Comparison of ENCODE assay signal across 14 cellular contexts in the genomic region with DNA sequence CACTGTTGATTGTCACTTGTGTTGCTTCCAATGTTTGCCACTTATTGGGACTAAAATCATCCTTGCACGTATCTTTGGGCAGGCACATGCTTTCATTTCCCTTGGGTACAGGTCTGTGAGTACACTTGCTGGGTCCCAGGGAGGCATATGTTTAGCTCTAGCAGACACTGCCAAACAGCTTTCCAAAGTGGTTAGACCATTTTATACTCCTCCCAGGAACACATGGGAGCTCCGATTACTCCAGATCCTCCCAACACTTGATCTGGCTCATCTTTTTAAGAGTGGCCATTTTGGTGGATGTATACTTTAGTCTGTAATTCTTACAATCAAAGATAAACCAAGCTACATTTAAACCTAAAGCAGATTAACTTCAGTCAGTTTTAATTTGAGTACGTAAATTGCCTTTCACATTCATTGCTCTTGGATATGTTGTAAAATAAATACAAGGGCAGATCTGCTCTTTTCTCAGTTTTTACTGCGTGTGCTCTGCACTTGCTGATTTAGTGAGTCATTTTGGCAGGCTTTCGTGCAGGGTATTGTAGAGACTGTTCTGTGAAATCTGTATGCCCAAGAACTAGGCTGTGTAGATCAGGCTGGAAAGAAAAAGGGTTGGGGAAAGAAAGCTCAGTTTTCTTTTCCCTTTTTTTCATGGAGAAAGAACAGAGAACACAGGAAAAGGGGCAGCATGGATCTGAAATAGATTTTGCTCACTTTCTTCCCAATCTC. TPM values are rescaled to one million over a fixed set of nuclear protein-coding genes. Genes with fewer than 3 reads are reported as not detected.
DNase-seq lines count a peak whose midpoint lies in the region; ATAC-seq and TF ChIP-seq lines count a peak whose summit lies in the region.
"Had no signal": no experiment of that assay in that cellular context is flagged by ENCODE, and none has a peak within 500 bp of the region (broad histone marks: within the 10 kb centered on the region; RNA-seq: fewer than 3 reads in every experiment).

No MANE protein-coding gene starts in this region.

- H3K27ac ChIP-seq in GM23248 (no peak overlapping the region), stomach (peak overlapping the region in 3 of 5 donors; percentile 46 to 61 (median 52))

- WGBS in GM23248 (ENCODE audit: low coverage in 1 of 2, low lambda C conversion rate in 2 of 2, missing lambda C conversion rate in 2 of 2), 2 experiments = 21 to 25% methylated on average over 5 of the region's 5 CpGs
- 47 to 55% (median 51%) methylated on average over 5 of the region's 5 CpGs for WGBS in stomach, 5 donors

- H4K20me1 ChIP-seq in GM23248 (ENCODE audit: insufficient read depth) = no peaks in the 10 kb centered on the region

- DNase-seq in GM23248 = peak; percentile 69
- DNase-seq in amniotic epithelial cell (ENCODE audit: low read depth) = peak; percentile 52
- DNase-seq in hepatic stellate cell (ENCODE audit: low spot score) = peak; percentile 42
- no peak for DNase-seq in stomach
- no peak for DNase-seq in superior temporal gyrus (ENCODE audit: extremely low spot score)
- no peak for DNase-seq in NCI-H1105 treated with DMSO at 0.1 percent for 48 hours (lab: John Stamatoyannopoulos, UW)
- DNase-seq in NCI-H2227 (lab: John Stamatoyannopoulos, UW; ENCODE audit: unreplicated experiment) = no peak
- DNase-seq: activated CD4-positive, alpha-beta memory T cell treated with anti-CD3 and anti-CD28 coated beads, Interleukin-2, amount 10 ng/mL, durations not matched to agents 7 days and 5 days; DND-41; foreskin melanocyte; NCI-H82; stimulated activated CD4-positive, alpha-beta T cell treated with anti-CD3 and anti-CD28 coated beads, Interleukin-12 subunit alpha, Interleukin-12 subunit beta, amount 100 ng/mL, for 4 hours had no signal

- peaks cover 6% of the 10 kb centered on the region; the same call in 1 of the 2 replicates for H3F3A ChIP-seq in GM23248 (ENCODE audit: insufficient read depth)

- in situ Hi-C loops in GM23248 (cut with MboI) = no loop called here

- H3K27me3 ChIP-seq in GM23248 (replicated peaks; ENCODE audit: insufficient read depth) (no peaks in the 10 kb centered on the region), stomach (no peaks in the 10 kb centered on the region)

- H3K4me2 ChIP-seq in GM23248 (ENCODE audit: unreplicated experiment) = no peak overlapping the region

- H3K9me3 ChIP-seq in GM23248 (ENCODE audit: low read depth) = no peaks in the 10 kb centered on the region
- no peaks in the 10 kb centered on the region for H3K9me3 ChIP-seq in stomach

- no peak overlapping the region for H3K9ac ChIP-seq in GM23248

- no peak for ATAC-seq in GM21515 (IDR thresholded peaks at IDR 0.05; ENCODE audit: unreplicated experiment)

- no peak for TF ChIP-seq EP300 in stomach (IDR thresholded peaks at IDR 0.05)

- no peak for TF ChIP-seq CTCF in stomach (IDR thresholded peaks at IDR 0.05)

- no peaks in the 10 kb centered on the region for H3K79me2 ChIP-seq in GM23248 (ENCODE audit: insufficient read depth)

- intact Hi-C loops in stomach (cut with DNase I; ENCODE audit: low total_unique reads) = no loop called here

- H3K9me2 ChIP-seq in GM23248 (ENCODE audit: insufficient read depth) = no peaks in the 10 kb centered on the region

- H3K36me3 ChIP-seq in GM23248 (ENCODE audit: low read depth) = no peaks in the 10 kb centered on the region
- no peaks in the 10 kb centered on the region for H3K36me3 ChIP-seq in stomach

- TF ChIP-seq POLR2A in stomach (IDR thresholded peaks at IDR 0.05) = no peak

- H3K4me1 ChIP-seq in GM23248 (ENCODE audit: insufficient read depth) = peaks cover 16% of the 10 kb centered on the region; the same call in 1 of the 2 replicates
- peaks cover 20 to 45% (median 29%) of the 10 kb centered on the region in 4 donors for H3K4me1 ChIP-seq in stomach

- peak overlapping the region; percentile 16; the same call in 1 of the 2 replicates for H2AFZ ChIP-seq in GM23248

- H3K4me3 ChIP-seq in GM23248 = no peak overlapping the region
- H3K4me3 ChIP-seq in stomach = no peak overlapping the region

RNA-seq across cellular contexts. Expression of a gene that starts 19.5 kb away (rescaled TPM):
- total RNA-seq in GM23248 (2014; rRNA removed; shearing (Covaris generic)) = not detected in 2 replicates
- not detected in 2 replicates for polyA plus RNA-seq in GM23248 (2016; fragmentation: Nextera tagmentation; extraction: Ambion mirVana)
- total RNA-seq in stomach = 10 to 100 TPM in 1 of 5 donors, 1 to 10 TPM in 3, not detected in 1; 2.0 to 36.2 (median 2.7) TPM
- polyA plus RNA-seq in stomach = under 1 TPM in 2 of 3 donors, not detected in 1; 0.20 to 0.31 TPM
- total RNA-seq: lung microvascular endothelial cell had no signal

Comparison
In these comparisons a context has a peak if more than half of its experiments do, and no peak if none do; other contexts are left out.
1. DNase-seq: peak in GM23248 (single experiment), amniotic epithelial cell (single experiment) and hepatic stellate cell (single experiment); none in stomach (single experiment), superior temporal gyrus (single experiment), NCI-H1105 treated with DMSO at 0.1 percent for 48 hours (single experiment) and NCI-H2227 (single experiment).